In the genomic region with DNA sequence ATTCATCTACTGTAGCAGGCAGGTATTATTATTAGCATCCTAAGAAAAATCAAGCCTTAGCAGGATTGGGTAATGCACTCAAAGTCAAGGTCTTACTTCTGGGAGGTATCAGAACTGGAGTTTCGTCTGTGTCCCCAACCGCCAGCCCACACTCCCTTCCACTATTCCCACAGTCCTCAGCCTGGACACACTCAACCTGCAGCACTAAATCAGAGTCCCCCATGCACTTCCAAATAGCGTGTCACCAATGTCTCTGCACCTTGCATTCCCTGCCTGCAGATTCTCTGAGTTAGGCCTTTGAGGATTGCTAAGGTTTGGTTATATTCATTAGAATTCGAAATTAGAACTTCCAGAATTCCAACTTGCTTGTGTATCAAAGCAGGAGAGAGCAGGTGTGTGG, we compare ENCODE assay signal across 2 cellular contexts.
TF ChIP-seq lines count a peak whose summit lies in the region.

No MANE protein-coding gene starts in this region.

TF ChIP-seq in A549, 52 proteins besides CTCF, POLR2A, EP300 and RAD21:
- TF ChIP-seq SREBF2 (IDR thresholded peaks at IDR 0.05) (no peak), NFE2L2 (conservative IDR thresholded peaks at IDR 0.05; ENCODE audit: low read length) (no peak), ZFP36 (IDR thresholded peaks at IDR 0.05; ENCODE audit: borderline replicate concordance, partially characterized antibody) (no peak), CHD4 (IDR thresholded peaks at IDR 0.05; ENCODE audit: borderline replicate concordance) (no peak)
- TF ChIP-seq, protein P1, sequence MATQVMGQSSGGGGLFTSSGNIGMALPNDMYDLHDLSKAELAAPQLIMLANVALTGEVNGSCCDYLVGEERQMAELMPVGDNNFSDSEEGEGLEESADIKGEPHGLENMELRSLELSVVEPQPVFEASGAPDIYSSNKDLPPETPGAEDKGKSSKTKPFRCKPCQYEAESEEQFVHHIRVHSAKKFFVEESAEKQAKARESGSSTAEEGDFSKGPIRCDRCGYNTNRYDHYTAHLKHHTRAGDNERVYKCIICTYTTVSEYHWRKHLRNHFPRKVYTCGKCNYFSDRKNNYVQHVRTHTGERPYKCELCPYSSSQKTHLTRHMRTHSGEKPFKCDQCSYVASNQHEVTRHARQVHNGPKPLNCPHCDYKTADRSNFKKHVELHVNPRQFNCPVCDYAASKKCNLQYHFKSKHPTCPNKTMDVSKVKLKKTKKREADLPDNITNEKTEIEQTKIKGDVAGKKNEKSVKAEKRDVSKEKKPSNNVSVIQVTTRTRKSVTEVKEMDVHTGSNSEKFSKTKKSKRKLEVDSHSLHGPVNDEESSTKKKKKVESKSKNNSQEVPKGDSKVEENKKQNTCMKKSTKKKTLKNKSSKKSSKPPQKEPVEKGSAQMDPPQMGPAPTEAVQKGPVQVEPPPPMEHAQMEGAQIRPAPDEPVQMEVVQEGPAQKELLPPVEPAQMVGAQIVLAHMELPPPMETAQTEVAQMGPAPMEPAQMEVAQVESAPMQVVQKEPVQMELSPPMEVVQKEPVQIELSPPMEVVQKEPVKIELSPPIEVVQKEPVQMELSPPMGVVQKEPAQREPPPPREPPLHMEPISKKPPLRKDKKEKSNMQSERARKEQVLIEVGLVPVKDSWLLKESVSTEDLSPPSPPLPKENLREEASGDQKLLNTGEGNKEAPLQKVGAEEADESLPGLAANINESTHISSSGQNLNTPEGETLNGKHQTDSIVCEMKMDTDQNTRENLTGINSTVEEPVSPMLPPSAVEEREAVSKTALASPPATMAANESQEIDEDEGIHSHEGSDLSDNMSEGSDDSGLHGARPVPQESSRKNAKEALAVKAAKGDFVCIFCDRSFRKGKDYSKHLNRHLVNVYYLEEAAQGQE (IDR thresholded peaks at IDR 0.05) = no peak

TF ChIP-seq in K562, 482 proteins besides CTCF, POLR2A, EP300 and RAD21:
- TF ChIP-seq CXXC5 (CRISPR knock-in tag; IDR thresholded peaks at IDR 0.05) = no peak
